In the genomic region with DNA sequence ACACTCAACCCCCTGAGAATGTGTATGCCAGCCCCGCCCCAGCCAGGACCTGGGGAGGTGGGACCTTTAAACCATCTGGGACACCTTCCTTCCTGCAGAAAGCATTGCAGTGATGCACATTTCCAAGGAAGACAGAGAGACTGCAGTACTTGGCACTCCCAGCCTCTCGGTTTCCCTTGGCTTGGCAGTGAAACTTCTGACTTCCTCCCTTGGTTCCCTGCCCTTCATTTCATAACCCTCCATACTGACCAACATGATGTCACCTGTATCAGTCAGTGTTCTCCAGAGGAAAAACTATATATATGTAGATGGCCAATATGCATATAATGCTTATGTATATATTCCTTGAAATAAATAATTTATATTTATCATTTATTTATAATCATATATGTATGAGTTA, we compare ENCODE assay signal across 16 cellular contexts.
DNase-seq lines count a peak whose midpoint lies in the region; ATAC-seq and TF ChIP-seq lines count a peak whose summit lies in the region.
"Had no signal": no experiment of that assay in that cellular context is flagged by ENCODE, and none has a peak within 500 bp of the region (broad histone marks: within the 10 kb centered on the region; RNA-seq: fewer than 3 reads in every experiment).

No MANE protein-coding gene starts in this region.

- H3K4me3 ChIP-seq in epithelial cell of proximal tubule (ENCODE audit: low read depth, low read length): no peak overlapping the region
- H3K4me3 ChIP-seq: cardiac muscle cell had no signal

- TF ChIP-seq CTCF in epithelial cell of proximal tubule (conservative IDR thresholded peaks at IDR 0.05; ENCODE audit: low read depth, low read length): no peak

- peak; percentile 72 for ATAC-seq in sciatic nerve
- ATAC-seq in HG03439 (IDR thresholded peaks at IDR 0.05; ENCODE audit: unreplicated experiment): no peak

- DNase-seq in GM03348 (ENCODE audit: low spot score) (peak; percentile 68), MV-4-11 (lab: John Stamatoyannopoulos, UW) (peak; percentile 55), epithelial cell of proximal tubule (ENCODE audit: low read depth) (peak; percentile 58), sciatic nerve (ENCODE audit: low spot score) (no peak), NCI-H1048 (lab: John Stamatoyannopoulos, UW) (no peak)
- no peak for DNase-seq in stimulated activated CD4-positive, alpha-beta T cell treated with anti-CD3 and anti-CD28 coated beads, Interleukin-15, amount 100 ng/mL, for 24 hours
- DNase-seq: activated naive CD4-positive, alpha-beta T cell; CD4-positive, alpha-beta memory T cell; head of caudate nucleus; Karpas-422; kidney; NCI-H2029; NCI-H748 treated with DMSO at 0.1 percent for 48 hours; SHP77 treated with DMSO at 0.1 percent for 48 hours had no signal

- intact Hi-C loops in sciatic nerve (cut with DNase I): no loop called here

Comparison
In these comparisons a context has a peak if more than half of its experiments do, and no peak if none do; other contexts are left out.
1. DNase-seq: peak in GM03348 (single experiment), MV-4-11 (single experiment) and epithelial cell of proximal tubule (single experiment); none in sciatic nerve (single experiment), NCI-H1048 (single experiment) and stimulated activated CD4-positive, alpha-beta T cell treated with anti-CD3 and anti-CD28 coated beads, Interleukin-15, amount 100 ng/mL, for 24 hours (single experiment).